11 cellular contexts compared by ENCODE assay signal in genomic region chr9:110543631-110544051, GRCh38. TPM values are rescaled to one million over a fixed set of nuclear protein-coding genes. Genes with fewer than 3 reads are reported as not detected.
DNase-seq lines count a peak whose midpoint lies in the region; ATAC-seq and TF ChIP-seq lines count a peak whose summit lies in the region.
"Had no signal": no experiment of that assay in that cellular context is flagged by ENCODE, and none has a peak within 500 bp of the region (broad histone marks: within the 10 kb centered on the region; RNA-seq: fewer than 3 reads in every experiment).

No MANE protein-coding gene starts in this region.

- no peaks in the 10 kb centered on the region for H3K9me3 Mint-ChIP-seq in activated CD8-positive, alpha-beta memory T cell treated with anti-CD3 and anti-CD28 coated beads, Interleukin-2, amount 10 ng/mL, durations not matched to agents 7 days and 5 days (ENCODE audit: low read depth)

- H3K4me3 Mint-ChIP-seq in activated CD8-positive, alpha-beta memory T cell treated with anti-CD3 and anti-CD28 coated beads, Interleukin-2, amount 10 ng/mL, durations not matched to agents 7 days and 5 days: no peak overlapping the region

- H3K4me1 ChIP-seq in fibroblast of lung (ENCODE audit: control insufficient read depth, extremely low read depth, insufficient read depth, low read length) (peaks cover 22% of the 10 kb centered on the region), neuronal stem cell (ENCODE audit: control insufficient read depth in 2 of 2, insufficient read depth in 1 of 2, low read depth in 1 of 2, low read length in 2 of 2) (peaks cover 9 to 12% of the 10 kb centered on the region in 2 donors)
- H3K4me1 ChIP-seq: SJSA1 had no signal

- H3K4me2 ChIP-seq in fibroblast of lung (ENCODE audit: extremely low read depth, insufficient read depth, low read length) (no peak overlapping the region), neuronal stem cell (ENCODE audit: insufficient read depth, low read length, poor library complexity, severe bottlenecking) (no peak overlapping the region)

- H3K4ac ChIP-seq in neuronal stem cell (ENCODE audit: low read length): no peak overlapping the region

- no peak overlapping the region for H4K91ac ChIP-seq in neuronal stem cell (ENCODE audit: low read depth, low read length, poor library complexity)

- H3K79me2 ChIP-seq in fibroblast of lung (ENCODE audit: control insufficient read depth, insufficient read depth, low read length): no peaks in the 10 kb centered on the region

- no peaks in the 10 kb centered on the region for H4K20me1 ChIP-seq in fibroblast of lung (ENCODE audit: control insufficient read depth, extremely low read depth, insufficient read depth, low read length)

- H3K27me3 Mint-ChIP-seq in activated CD8-positive, alpha-beta memory T cell treated with anti-CD3 and anti-CD28 coated beads, Interleukin-2, amount 10 ng/mL, durations not matched to agents 7 days and 5 days: no peaks in the 10 kb centered on the region

- H3K27ac Mint-ChIP-seq in activated CD8-positive, alpha-beta memory T cell treated with anti-CD3 and anti-CD28 coated beads, Interleukin-2, amount 10 ng/mL, durations not matched to agents 7 days and 5 days: no peak overlapping the region

- no peak overlapping the region for H3K23ac ChIP-seq in neuronal stem cell (ENCODE audit: low read depth, low read length, poor library complexity)

- H3K4me3 ChIP-seq in fibroblast of lung (replicated peaks in 1 of 4; ENCODE audit: control extremely low read depth in 1 of 4, insufficient read depth in 1 of 4, low read depth in 3 of 4, low read length in 4 of 4) (no peak overlapping the region), neuronal stem cell (ENCODE audit: low read length in 2 of 2) (no peak overlapping the region)
- H3K4me3 ChIP-seq: SJSA1 had no signal

- no peaks in the 10 kb centered on the region for H3K9me3 ChIP-seq in fibroblast of lung (ENCODE audit: control insufficient read depth, insufficient read depth, low read depth, low read length)
- no peaks in the 10 kb centered on the region for H3K9me3 ChIP-seq in neuronal stem cell (replicated peaks in 1 of 2; ENCODE audit: control insufficient read depth in 2 of 2, insufficient read depth in 1 of 2, low read depth in 1 of 2, low read length in 2 of 2)
- H3K9me3 ChIP-seq: SJSA1 had no signal

- H3K4me1 Mint-ChIP-seq in activated CD8-positive, alpha-beta memory T cell treated with anti-CD3 and anti-CD28 coated beads, Interleukin-2, amount 10 ng/mL, durations not matched to agents 7 days and 5 days: no peaks in the 10 kb centered on the region

- in situ Hi-C loops in Caki2 (cut with HindIII; ENCODE audit: low pct_unique_long_range_greater_than_20kb, low sequenced_read_pairs): no loop called here

- no peak for TF ChIP-seq CTCF in fibroblast of lung (conservative IDR thresholded peaks at IDR 0.05 in 1 of 2, IDR thresholded peaks at IDR 0.05 in 1 of 2; ENCODE audit: low read depth in 1 of 2, low read length in 2 of 2)

- no peak overlapping the region for H2AFZ ChIP-seq in fibroblast of lung (ENCODE audit: low read length)
- H2AFZ ChIP-seq in neuronal stem cell (ENCODE audit: low read length): peak overlapping the region; percentile 57

- H3K36me3 ChIP-seq in fibroblast of lung (ENCODE audit: control insufficient read depth, insufficient read depth, low read length): peaks cover 2% of the 10 kb centered on the region
- H3K36me3 ChIP-seq in neuronal stem cell (replicated peaks in 1 of 2; ENCODE audit: control insufficient read depth in 2 of 2, insufficient read depth in 2 of 2, low read length in 2 of 2): no peaks in the 10 kb centered on the region
- H3K36me3 ChIP-seq: SJSA1 had no signal

- H3K36me3 Mint-ChIP-seq in activated CD8-positive, alpha-beta memory T cell treated with anti-CD3 and anti-CD28 coated beads, Interleukin-2, amount 10 ng/mL, durations not matched to agents 7 days and 5 days: no peaks in the 10 kb centered on the region

- H3K27me3 ChIP-seq in fibroblast of lung (ENCODE audit: control insufficient read depth, insufficient read depth, low read length) (no peaks in the 10 kb centered on the region), neuronal stem cell (ENCODE audit: control insufficient read depth in 3 of 3, insufficient read depth in 3 of 3, low read depth in 1 of 3, low read length in 3 of 3) (no peaks in the 10 kb centered on the region)
- H3K27me3 ChIP-seq: SJSA1 had no signal

- no CpG with 5 or more reads among the region's 2 CpGs for WGBS in neuronal stem cell (ENCODE audit: extremely low coverage in 2 of 2, insufficient read length in 2 of 2, insufficient replicate concordance in 1 of 2), 2 donors

- no peak overlapping the region for H2BK5ac ChIP-seq in neuronal stem cell (ENCODE audit: low read length)

- DNase-seq in Caki2 (ENCODE audit: low read depth) (peak; percentile 30), NCI-H446 (lab: John Stamatoyannopoulos, UW) (peak; percentile 55 to 85), fibroblast of lung (ENCODE audit: low read depth in 2 of 2) (peak; percentile 25 to 31), neuronal stem cell (ENCODE audit: low spot score) (no peak), NCI-H2107 treated with DMSO at 0.1 percent for 48 hours (lab: John Stamatoyannopoulos, UW; ENCODE audit: unreplicated experiment) (no peak)
- DNase-seq in activated CD8-positive, alpha-beta memory T cell treated with anti-CD3 and anti-CD28 coated beads, Interleukin-2, amount 10 ng/mL, durations not matched to agents 7 days and 5 days: no peak
- no peak for DNase-seq in stimulated activated CD8-positive, alpha-beta memory T cell treated with anti-CD3 and anti-CD28 coated beads, Interleukin-4, amount 100 ng/mL, for 48 hours
- DNase-seq: GDM1, NCI-H524 had no signal

- CTCF ChIA-PET in activated CD8-positive, alpha-beta memory T cell treated with anti-CD3 and anti-CD28 coated beads, Interleukin-2, amount 10 ng/mL, durations not matched to agents 7 days and 5 days (lab: Charles Lee): no interaction called here

- H3K79me1 ChIP-seq in neuronal stem cell (ENCODE audit: low read depth, low read length): no peaks in the 10 kb centered on the region

- H3K14ac ChIP-seq in neuronal stem cell (ENCODE audit: low read length): no peak overlapping the region

- no peak overlapping the region for H2AK5ac ChIP-seq in neuronal stem cell (ENCODE audit: low read depth, low read length)

- H4K8ac ChIP-seq in neuronal stem cell (ENCODE audit: low read depth, low read length): no peak overlapping the region

- no peak for ATAC-seq in activated CD8-positive, alpha-beta memory T cell treated with anti-CD3 and anti-CD28 coated beads, Interleukin-2, amount 10 ng/mL, durations not matched to agents 7 days and 5 days
- no peak for ATAC-seq in GM19463 (IDR thresholded peaks at IDR 0.05; ENCODE audit: unreplicated experiment)

- no peak overlapping the region for H2BK12ac ChIP-seq in neuronal stem cell (ENCODE audit: low read length)

- no peak overlapping the region for H3K27ac ChIP-seq in fibroblast of lung (ENCODE audit: insufficient read depth, low read length)
- no peak overlapping the region for H3K27ac ChIP-seq in neuronal stem cell (replicated peaks; ENCODE audit: low read length)
- H3K27ac ChIP-seq: SJSA1 had no signal

- peak overlapping the region; percentile 22 for H2BK15ac ChIP-seq in neuronal stem cell (ENCODE audit: low read length)

- H3K9ac ChIP-seq in fibroblast of lung (ENCODE audit: insufficient read depth, low read length) (no peak overlapping the region), neuronal stem cell (ENCODE audit: low read depth, low read length, poor library complexity) (no peak overlapping the region)

- no peak overlapping the region for H2BK120ac ChIP-seq in neuronal stem cell (ENCODE audit: low read depth, low read length)

- peak overlapping the region; percentile 50 for H3K18ac ChIP-seq in neuronal stem cell (ENCODE audit: low read length)

RNA-seq across cellular contexts. Expression of gene SVEP1, which starts 35.9 kb away (rescaled TPM):
- total RNA-seq in Caki2 (2014; rRNA removed; shearing (Covaris generic); ENCODE audit: low replicate concordance): 1.8 and 3.2 TPM in 2 replicates
- total RNA-seq in fibroblast of lung: 76.3 and 96.9 TPM in 2 replicates
- 24.4 and 46.3 TPM in 2 replicates for polyA plus RNA-seq in fibroblast of lung
- polyA plus RNA-seq in fibroblast of lung (2012): 20.7 and 55.9 TPM in 2 replicates
- polyA minus RNA-seq in fibroblast of lung (ENCODE audit: low replicate concordance): 46.8 and 96.8 TPM in 2 replicates
- 0.13 TPM for polyA plus RNA-seq in neuronal stem cell (2013, experiment 1 of 2)
- polyA plus RNA-seq in neuronal stem cell (2013, experiment 2 of 2): 0.18 TPM
- not detected for total RNA-seq in activated CD8-positive, alpha-beta memory T cell treated with anti-CD3 and anti-CD28 coated beads, Interleukin-2, amount 10 ng/mL, durations not matched to agents 7 days and 5 days
- total RNA-seq: SJSA1 had no signal

Comparison
In these comparisons a context has a peak if more than half of its experiments do, and no peak if none do; other contexts are left out.
1. DNase-seq: peak in Caki2 (single experiment), NCI-H446 (2 of 2) and fibroblast of lung (2 of 2); none in neuronal stem cell (single experiment), activated CD8-positive, alpha-beta memory T cell treated with anti-CD3 and anti-CD28 coated beads, Interleukin-2, amount 10 ng/mL, durations not matched to agents 7 days and 5 days (single experiment), NCI-H2107 treated with DMSO at 0.1 percent for 48 hours (single experiment) and stimulated activated CD8-positive, alpha-beta memory T cell treated with anti-CD3 and anti-CD28 coated beads, Interleukin-4, amount 100 ng/mL, for 48 hours (single experiment).
2. RNA of gene SVEP1, which starts 35.9 kb away (total RNA-seq): 76.3 to 96.9 TPM in fibroblast of lung; 1.8 to 3.2 TPM in Caki2 and not detected in activated CD8-positive, alpha-beta memory T cell treated with anti-CD3 and anti-CD28 coated beads, Interleukin-2, amount 10 ng/mL, durations not matched to agents 7 days and 5 days; every median in the first group is over 10 times any median in the second.